ENCODE assay signal across 14 cellular contexts in the genomic region with DNA sequence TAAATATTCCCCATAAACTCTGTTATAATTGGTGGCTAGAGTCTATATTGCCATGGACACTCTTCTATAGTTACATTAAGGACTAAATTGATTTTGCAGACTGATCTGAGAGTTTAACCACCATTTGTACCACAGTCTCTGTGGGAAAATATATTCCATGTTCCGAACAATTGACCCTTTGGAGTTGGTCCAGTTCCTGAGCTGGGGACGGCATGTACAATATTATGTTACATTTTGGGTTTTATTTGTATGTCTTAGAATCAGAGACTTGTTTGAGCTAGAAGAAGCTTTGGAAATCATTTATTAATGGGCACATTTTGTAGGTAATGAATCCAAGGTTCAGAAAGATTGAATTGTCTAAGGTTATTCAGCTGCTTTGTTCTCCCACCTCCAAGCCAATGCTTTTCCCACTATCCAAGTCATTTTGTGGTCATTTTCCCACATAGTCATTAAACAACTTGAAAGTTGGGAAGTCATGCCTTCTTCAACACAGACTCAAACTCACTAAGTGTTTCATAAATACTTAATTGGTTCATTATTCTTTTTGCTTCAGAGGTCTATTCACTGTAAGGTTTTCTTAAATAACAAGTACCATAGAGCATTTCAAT.
"Had no signal": no experiment of that assay in that cellular context is flagged by ENCODE, and none has a peak within 500 bp of the region (broad histone marks: within the 10 kb centered on the region; RNA-seq: fewer than 3 reads in every experiment).

No MANE protein-coding gene starts in this region.

- H3K9me3 ChIP-seq: adrenal gland, left lung, SK-N-SH had no signal

- H3K27me3 ChIP-seq: adrenal gland, dorsolateral prefrontal cortex, left lung had no signal

- H3K9ac ChIP-seq: SK-N-SH had no signal

- DNase-seq: activated B cell treated with CpG ODN at 0.5 μM for 24 hours; activated CD4-positive, alpha-beta T cell treated with anti-CD3 and anti-CD28 coated beads, Interleukin-2, amount 10 ng/mL, durations not matched to agents 24 days and 14 days; activated naive CD4-positive, alpha-beta T cell treated with anti-CD3 and anti-CD28 coated beads for 36 hours; adrenal gland; dorsolateral prefrontal cortex; foreskin fibroblast; head of caudate nucleus; islet precursor cell; left lung; mesendoderm; SK-N-SH; trophoblast cell had no signal

- H3K4me2 ChIP-seq: SK-N-SH, smooth muscle cell had no signal

- H3K27ac ChIP-seq: left lung had no signal

- H3K36me3 ChIP-seq: adrenal gland, left lung had no signal

- H3K4me3 ChIP-seq: adrenal gland, dorsolateral prefrontal cortex, left lung, smooth muscle cell had no signal

- ATAC-seq: activated T-helper 17 cell treated with anti-CD3 and anti-CD28 coated beads, Interleukin-2, amount 50 U/mL, for 72 hours; left lung had no signal
